ENCODE assay signal across 39 cellular contexts in the genomic region with DNA sequence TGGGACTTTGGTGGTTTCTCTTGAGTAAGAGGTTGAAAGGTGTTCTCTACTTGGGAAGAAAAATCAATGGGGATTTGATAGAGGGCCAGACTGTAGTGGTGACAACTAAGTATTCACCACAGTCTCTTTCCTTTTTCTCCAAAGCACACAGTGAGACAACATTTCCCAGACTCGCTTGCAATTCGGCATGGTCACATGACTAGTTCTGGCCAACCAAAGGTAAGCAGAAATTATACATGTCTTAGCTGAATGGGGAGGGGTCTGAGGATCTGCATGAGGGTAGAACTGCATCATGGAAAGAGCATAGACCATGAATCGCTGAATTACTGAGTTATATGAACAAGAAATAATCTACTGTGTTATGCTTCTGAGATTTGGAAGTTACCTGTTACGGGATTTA.
"Had no signal": no experiment of that assay in that cellular context is flagged by ENCODE, and none has a peak within 500 bp of the region (broad histone marks: within the 10 kb centered on the region; RNA-seq: fewer than 3 reads in every experiment).

No MANE protein-coding gene starts in this region.

- H3K9me3 ChIP-seq: adrenal gland, ascending aorta, body of pancreas, breast epithelium had no signal

- H3K27me3 ChIP-seq: adrenal gland, ascending aorta, body of pancreas, brain microvascular endothelial cell, breast epithelium, cardiac muscle cell had no signal

- H3K36me3 Mint-ChIP-seq: activated naive CD4-positive, alpha-beta T cell treated with anti-CD3 and anti-CD28 coated beads, Interleukin-2, amount 10 ng/mL, durations not matched to agents 7 days and 5 days; activated naive CD4-positive, alpha-beta T cell treated with anti-CD3 and anti-CD28 coated beads, Interleukin-2, amount 50 U/mL, for 24 hours; activated naive CD4-positive, alpha-beta T cell treated with anti-CD3 and anti-CD28 coated beads, Interleukin-2, amount 50 U/mL, for 72 hours; activated naive CD8-positive, alpha-beta T cell; activated naive CD8-positive, alpha-beta T cell treated with anti-CD3 and anti-CD28 coated beads for 36 hours; activated naive CD8-positive, alpha-beta T cell treated with anti-CD3 and anti-CD28 coated beads, Interleukin-2, amount 10 ng/mL, durations not matched to agents 7 days and 5 days; brain had no signal

- H3K9me3 Mint-ChIP-seq: activated naive CD4-positive, alpha-beta T cell treated with anti-CD3 and anti-CD28 coated beads for 36 hours; activated naive CD4-positive, alpha-beta T cell treated with anti-CD3 and anti-CD28 coated beads, Interleukin-2, amount 10 ng/mL, durations not matched to agents 7 days and 5 days; activated naive CD4-positive, alpha-beta T cell treated with anti-CD3 and anti-CD28 coated beads, Interleukin-2, amount 50 U/mL, for 24 hours; activated naive CD4-positive, alpha-beta T cell treated with anti-CD3 and anti-CD28 coated beads, Interleukin-2, amount 50 U/mL, for 72 hours; activated naive CD8-positive, alpha-beta T cell treated with anti-CD3 and anti-CD28 coated beads for 36 hours; activated naive CD8-positive, alpha-beta T cell treated with anti-CD3 and anti-CD28 coated beads, Interleukin-2, amount 10 ng/mL, durations not matched to agents 7 days and 5 days; activated naive CD8-positive, alpha-beta T cell treated with anti-CD3 and anti-CD28 coated beads, Interleukin-2, amount 50 U/mL, for 24 hours; activated T-cell treated with anti-CD3 and anti-CD28 coated beads, Interleukin-2, amount 50 U/mL, for 24 hours; activated T-cell treated with anti-CD3 and anti-CD28 coated beads, Interleukin-2, amount 50 U/mL, for 4 hours; activated T-cell treated with anti-CD3 and anti-CD28 coated beads, Interleukin-2, amount 50 U/mL, for 72 hours; activated T-helper 1 cell treated with anti-CD3 and anti-CD28 coated beads, Interleukin-12 subunit alpha, Interleukin-12 subunit beta, Interleukin-2, Interleukin-4 antibody, amounts not matched to agents 30 ng/mL and 10 ng/mL and 1 ng/mL, durations not matched to agents 14 hours and 24 hours and 36 hours; activated T-helper 2 cell treated with anti-CD3 and anti-CD28 coated beads, Interferon-gamma antibody, Interleukin-2, Interleukin-4, amounts not matched to agents 10 μg/mL and 5 μg/mL and 100 μg/mL, durations not matched to agents 14 hours and 24 hours and 36 hours; brain; central memory CD8-positive, alpha-beta T cell had no signal

- DNase-seq: activated effector memory CD4-positive, alpha-beta T cell treated with anti-CD3 and anti-CD28 coated beads, Interleukin-2, amount 50 U/mL, for 16 hours; activated effector memory CD4-positive, alpha-beta T cell treated with Interleukin-2 at 50 U/mL for 16 hours; activated gamma-delta T cell; activated gamma-delta T cell treated with Interleukin-2 at 50 U/mL for 16 hours; activated naive CD4-positive, alpha-beta T cell; activated naive CD4-positive, alpha-beta T cell treated with anti-CD3 and anti-CD28 coated beads for 36 hours; activated naive CD4-positive, alpha-beta T cell treated with anti-CD3 and anti-CD28 coated beads, Interleukin-2, amount 10 ng/mL, durations not matched to agents 7 days and 5 days; activated naive CD4-positive, alpha-beta T cell treated with anti-CD3 and anti-CD28 coated beads, Interleukin-2, amount 50 U/mL, for 16 hours; activated naive CD4-positive, alpha-beta T cell treated with Interleukin-2 at 50 U/mL for 16 hours; activated naive CD8-positive, alpha-beta T cell treated with anti-CD3 and anti-CD28 coated beads for 36 hours; activated naive CD8-positive, alpha-beta T cell treated with anti-CD3 and anti-CD28 coated beads, Interleukin-2, amount 10 ng/mL, durations not matched to agents 7 days and 5 days; activated naive CD8-positive, alpha-beta T cell treated with anti-CD3 and anti-CD28 coated beads, Interleukin-2, amount 50 U/mL, for 24 hours; activated T-cell treated with anti-CD3 and anti-CD28 coated beads for 4 hours; activated T-cell treated with anti-CD3 and anti-CD28 coated beads, Interleukin-2, amount 50 U/mL, for 24 hours; activated T-cell treated with anti-CD3 and anti-CD28 coated beads, Interleukin-2, amount 50 U/mL, for 4 hours; activated T-cell treated with anti-CD3 and anti-CD28 coated beads, Interleukin-2, amount 50 U/mL, for 48 hours; activated T-cell treated with anti-CD3 and anti-CD28 coated beads, Interleukin-2, amount 50 U/mL, for 72 hours; adrenal gland; amniotic stem cell; amygdala; anterior cingulate cortex; aorta; body of pancreas; brain microvascular endothelial cell; caudate nucleus; central memory CD4-positive, alpha-beta T cell; cerebellar nuclear complex had no signal

- H3K4me1 Mint-ChIP-seq: activated naive CD4-positive, alpha-beta T cell treated with anti-CD3 and anti-CD28 coated beads, Interleukin-2, amount 10 ng/mL, durations not matched to agents 7 days and 5 days; activated naive CD4-positive, alpha-beta T cell treated with anti-CD3 and anti-CD28 coated beads, Interleukin-2, amount 50 U/mL, for 24 hours; activated naive CD8-positive, alpha-beta T cell treated with anti-CD3 and anti-CD28 coated beads for 36 hours; activated naive CD8-positive, alpha-beta T cell treated with anti-CD3 and anti-CD28 coated beads, Interleukin-2, amount 10 ng/mL, durations not matched to agents 7 days and 5 days; activated naive CD8-positive, alpha-beta T cell treated with anti-CD3 and anti-CD28 coated beads, Interleukin-2, amount 50 U/mL, for 24 hours; activated T-helper 17 cell treated with anti-CD3 and anti-CD28 coated beads, Interleukin-2, amount 50 U/mL, for 72 hours; brain; central memory CD8-positive, alpha-beta T cell had no signal

- H3K27ac Mint-ChIP-seq: activated naive CD4-positive, alpha-beta T cell treated with anti-CD3 and anti-CD28 coated beads for 36 hours; activated naive CD4-positive, alpha-beta T cell treated with anti-CD3 and anti-CD28 coated beads, Interleukin-2, amount 10 ng/mL, durations not matched to agents 7 days and 5 days; activated naive CD4-positive, alpha-beta T cell treated with anti-CD3 and anti-CD28 coated beads, Interleukin-2, amount 50 U/mL, for 24 hours; activated naive CD4-positive, alpha-beta T cell treated with anti-CD3 and anti-CD28 coated beads, Interleukin-2, amount 50 U/mL, for 72 hours; activated naive CD8-positive, alpha-beta T cell; activated naive CD8-positive, alpha-beta T cell treated with anti-CD3 and anti-CD28 coated beads for 36 hours; activated naive CD8-positive, alpha-beta T cell treated with anti-CD3 and anti-CD28 coated beads, Interleukin-2, amount 10 ng/mL, durations not matched to agents 7 days and 5 days; activated naive CD8-positive, alpha-beta T cell treated with anti-CD3 and anti-CD28 coated beads, Interleukin-2, amount 50 U/mL, for 24 hours; activated T-cell treated with anti-CD3 and anti-CD28 coated beads, Interleukin-2, amount 50 U/mL, for 24 hours; activated T-cell treated with anti-CD3 and anti-CD28 coated beads, Interleukin-2, amount 50 U/mL, for 72 hours; activated T-helper 1 cell treated with anti-CD3 and anti-CD28 coated beads, Interleukin-12 subunit alpha, Interleukin-12 subunit beta, Interleukin-2, Interleukin-4 antibody, amounts not matched to agents 30 ng/mL and 10 ng/mL and 1 ng/mL, durations not matched to agents 14 hours and 24 hours and 36 hours; activated T-helper 17 cell treated with anti-CD3 and anti-CD28 coated beads, Interleukin-2, amount 50 U/mL, for 72 hours; activated T-helper 2 cell treated with anti-CD3 and anti-CD28 coated beads, Interferon-gamma antibody, Interleukin-2, Interleukin-4, amounts not matched to agents 10 μg/mL and 5 μg/mL and 100 μg/mL, durations not matched to agents 14 hours and 24 hours and 36 hours had no signal

- H3K36me3 ChIP-seq: adrenal gland, ascending aorta, brain microvascular endothelial cell, breast epithelium, cardiac muscle cell had no signal

- H3K27ac ChIP-seq: adrenal gland, ascending aorta, body of pancreas, brain microvascular endothelial cell, breast epithelium, cardiac muscle cell had no signal

- H3K27me3 Mint-ChIP-seq: activated naive CD4-positive, alpha-beta T cell treated with anti-CD3 and anti-CD28 coated beads, Interleukin-2, amount 10 ng/mL, durations not matched to agents 7 days and 5 days; activated naive CD8-positive, alpha-beta T cell treated with anti-CD3 and anti-CD28 coated beads, Interleukin-2, amount 10 ng/mL, durations not matched to agents 7 days and 5 days; activated naive CD8-positive, alpha-beta T cell treated with anti-CD3 and anti-CD28 coated beads, Interleukin-2, amount 50 U/mL, for 24 hours; brain; central memory CD8-positive, alpha-beta T cell had no signal

- H3K4me1 ChIP-seq: adrenal gland, ascending aorta, body of pancreas, breast epithelium had no signal

- ATAC-seq: activated naive CD4-positive, alpha-beta T cell treated with anti-CD3 and anti-CD28 coated beads, Interleukin-2, amount 50 U/mL, for 72 hours; activated naive CD8-positive, alpha-beta T cell treated with anti-CD3 and anti-CD28 coated beads, Interleukin-2, amount 50 U/mL, for 24 hours; activated T-cell treated with anti-CD3 and anti-CD28 coated beads, Interleukin-2, amount 50 U/mL, for 4 hours; activated T-cell treated with anti-CD3 and anti-CD28 coated beads, Interleukin-2, amount 50 U/mL, for 72 hours; activated T-helper 17 cell treated with anti-CD3 and anti-CD28 coated beads, Interleukin-2, amount 50 U/mL, for 72 hours; body of pancreas had no signal

- H3K4me3 Mint-ChIP-seq: activated naive CD4-positive, alpha-beta T cell treated with anti-CD3 and anti-CD28 coated beads for 36 hours; activated naive CD4-positive, alpha-beta T cell treated with anti-CD3 and anti-CD28 coated beads, Interleukin-2, amount 10 ng/mL, durations not matched to agents 7 days and 5 days; activated naive CD4-positive, alpha-beta T cell treated with anti-CD3 and anti-CD28 coated beads, Interleukin-2, amount 50 U/mL, for 24 hours; activated naive CD8-positive, alpha-beta T cell; activated naive CD8-positive, alpha-beta T cell treated with anti-CD3 and anti-CD28 coated beads for 36 hours; activated naive CD8-positive, alpha-beta T cell treated with anti-CD3 and anti-CD28 coated beads, Interleukin-2, amount 10 ng/mL, durations not matched to agents 7 days and 5 days; activated naive CD8-positive, alpha-beta T cell treated with anti-CD3 and anti-CD28 coated beads, Interleukin-2, amount 50 U/mL, for 24 hours; activated T-cell treated with anti-CD3 and anti-CD28 coated beads, Interleukin-2, amount 50 U/mL, for 24 hours; activated T-cell treated with anti-CD3 and anti-CD28 coated beads, Interleukin-2, amount 50 U/mL, for 4 hours; activated T-cell treated with anti-CD3 and anti-CD28 coated beads, Interleukin-2, amount 50 U/mL, for 72 hours; activated T-helper 1 cell treated with anti-CD3 and anti-CD28 coated beads, Interleukin-12 subunit alpha, Interleukin-12 subunit beta, Interleukin-2, Interleukin-4 antibody, amounts not matched to agents 30 ng/mL and 10 ng/mL and 1 ng/mL, durations not matched to agents 14 hours and 24 hours and 36 hours; activated T-helper 17 cell treated with anti-CD3 and anti-CD28 coated beads, Interleukin-2, amount 50 U/mL, for 72 hours; brain; central memory CD8-positive, alpha-beta T cell had no signal

- FAIRE-seq: astrocyte had no signal

- H3K4me3 ChIP-seq: adrenal gland, ascending aorta, body of pancreas, breast epithelium, cardiac muscle cell had no signal
